Comparison of ENCODE assay signal across 14 cellular contexts in genomic region chrX:54774401-54774974, GRCh38. TPM values are rescaled to one million over a fixed set of nuclear protein-coding genes. Genes with fewer than 3 reads are reported as not detected.
A peak's percentile ranks its signal among the peaks of the same experiment; 100 is the strongest.
DNase-seq lines count a peak whose midpoint lies in the region; FAIRE-seq and TF ChIP-seq lines count a peak whose summit lies in the region.
"Not testable (repeated sequence)": the region's sequence is repeated elsewhere in the genome, so short reads cannot be mapped to it uniquely, and the experiment has no call there.
"Had no signal": no experiment of that assay in that cellular context is flagged by ENCODE, and none has a peak within 500 bp of the region (broad histone marks: within the 10 kb centered on the region; RNA-seq: fewer than 3 reads in every experiment).

No MANE protein-coding gene starts in this region.

- not testable (repeated sequence) for H3K36me3 Mint-ChIP-seq in chondrocyte (ENCODE audit: low read depth)

- H3K9me3 ChIP-seq in A673 (ENCODE audit: low read depth, low read length, poor library complexity, severe bottlenecking); HEK293 (ENCODE audit: control insufficient read depth, insufficient read depth, low read depth, low read length); SJCRH30 (replicated peaks); parathyroid adenoma (ENCODE audit: control insufficient read depth, low read length): not testable (repeated sequence)

- peak; percentile 13 for FAIRE-seq in islet of Langerhans (lab: Jason Lieb, UNC)

- POLR2A ChIA-PET in A673 (lab: Charles Lee; ENCODE audit: low non-redundant PET), result not testable (repeated sequence)
- POLR2A ChIA-PET in HEK293 (lab: Yijun Ruan, JAX), result interaction anchor here (0.5 kb wide), 1 partner anchor 33 kb away, joined by 3 read pairs; the partner anchor contains the start of gene MAGED2

- H3K4me3 Mint-ChIP-seq in chondrocyte (ENCODE audit: unreplicated experiment), result not testable (repeated sequence)

- CTCF ChIA-PET in A673 (lab: Charles Lee); HEK293 (lab: Yijun Ruan, JAX): not testable (repeated sequence)

- H3K79me2 ChIP-seq in parathyroid adenoma, result not testable (repeated sequence)

- not testable (repeated sequence) for H3K36me3 ChIP-seq in A673 (ENCODE audit: insufficient read depth, low read length, poor library complexity, severe bottlenecking); HEK293 (ENCODE audit: control insufficient read depth in 2 of 2, insufficient read depth in 1 of 2, low read length in 2 of 2); SJCRH30; parathyroid adenoma (ENCODE audit: control insufficient read depth, insufficient read depth, low read length)

- H3K4me2 ChIP-seq in parathyroid adenoma (ENCODE audit: low read length), result not testable (repeated sequence)

- not testable (repeated sequence) for H3K4me1 ChIP-seq in A673 (ENCODE audit: insufficient read depth, low read length, poor library complexity, severe bottlenecking); HEK293 (ENCODE audit: control insufficient read depth, insufficient read depth, low read length); SJCRH30; parathyroid adenoma

- BruUV-seq in A673 (replicated peaks; lab: Mats Ljungman, UMichigan), result not testable (repeated sequence)

- intact Hi-C loops in A673 (cut with micrococcal nuclease; ENCODE audit: unreplicated experiment), result not testable (repeated sequence)

- H3K27me3 ChIP-seq in A673 (replicated peaks; ENCODE audit: insufficient read depth, low read depth, low read length, poor library complexity); SJCRH30; parathyroid adenoma (ENCODE audit: control insufficient read depth, insufficient read depth, low read length): not testable (repeated sequence)

- H3K4me1 Mint-ChIP-seq in chondrocyte (ENCODE audit: low read depth), result peaks cover 17% of the 10 kb centered on the region

- DNase-seq in A673 (ENCODE audit: low spot score), result peak; percentile 7
- peak; percentile 25 for DNase-seq in NCI-H2196 (lab: John Stamatoyannopoulos, UW; ENCODE audit: unreplicated experiment)
- peak; percentile 74 to 80 for DNase-seq in SJCRH30
- DNase-seq in chondrocyte (ENCODE audit: low spot score), result not testable (repeated sequence)
- DNase-seq in fibroblast of villous mesenchyme (ENCODE audit: low read depth), result peak; percentile 12

- peak overlapping the region; percentile 86 for H3K27ac Mint-ChIP-seq in chondrocyte (ENCODE audit: unreplicated experiment)

- H3K27me3 Mint-ChIP-seq in chondrocyte (ENCODE audit: low read depth), result not testable (repeated sequence)

- peak overlapping the region; percentile 75 for H2AFZ ChIP-seq in parathyroid adenoma

- not testable (repeated sequence) for H3K4me3 ChIP-seq in A673 (ENCODE audit: low read depth, low read length, poor library complexity, severe bottlenecking); HEK293 (ENCODE audit: low read depth, low read length); SJCRH30; fibroblast of villous mesenchyme (ENCODE audit: low read depth, low read length); parathyroid adenoma (ENCODE audit: low read depth, low read length)

- TF ChIP-seq CTCF in A673 (conservative IDR thresholded peaks at IDR 0.05; ENCODE audit: low read depth, low read length); HEK293 (tag by site-specific recombination; IDR thresholded peaks at IDR 0.05); chondrocyte (IDR thresholded peaks at IDR 0.05); fibroblast of villous mesenchyme (IDR thresholded peaks at IDR 0.05; ENCODE audit: insufficient read depth, low read depth, low read length); parathyroid adenoma (IDR thresholded peaks at IDR 0.05): not testable (repeated sequence)

- peaks cover 16% of the 10 kb centered on the region for H3K9me3 Mint-ChIP-seq in chondrocyte (ENCODE audit: low read depth)

- not testable (repeated sequence) for H3K27ac ChIP-seq in A673 (ENCODE audit: low read depth, low read length, poor library complexity, severe bottlenecking)
- H3K27ac ChIP-seq in HEK293 (ENCODE audit: extremely low read depth, low read depth, low read length) (peak overlapping the region; percentile 65), SJCRH30 (peak overlapping the region; percentile 62), parathyroid adenoma (peak overlapping the region; percentile 74)

- H3K9ac ChIP-seq in parathyroid adenoma, result not testable (repeated sequence)

TF ChIP-seq in HEK293, 187 proteins besides CTCF, POLR2A, EP300 and RAD21:
- TF ChIP-seq GLIS1 (tag by site-specific recombination; IDR thresholded peaks at IDR 0.05) (peak; percentile 47), ZNF449 (tag by site-specific recombination; IDR thresholded peaks at IDR 0.05) (peak; percentile 86)

RNA-seq across cellular contexts. Expression of gene ITIH6, which starts 23.6 kb away (rescaled TPM):
- total RNA-seq in A673 (2021) (not detected in 2 replicates), chondrocyte (0.08 to 0.15 TPM in 2 of 3 replicates, not detected in the other), fibroblast of villous mesenchyme (not detected in 2 replicates)
- not detected in 2 replicates for total RNA-seq in SJCRH30 (2014; rRNA removed; shearing (Covaris generic))
- total RNA-seq: dorsolateral prefrontal cortex; fibroblast of lung; lower lobe of right lung; MCF 10A; naive thymus-derived CD8-positive, alpha-beta T cell; T-cell had no signal

RNA-seq across cellular contexts. Expression of gene MAGED2, which starts 33.1 kb away (rescaled TPM):
- 102 and 113 TPM in 2 replicates for total RNA-seq in A673 (2021)
- 153 and 168 TPM in 2 replicates for total RNA-seq in SJCRH30 (2014; rRNA removed; shearing (Covaris generic))
- total RNA-seq in chondrocyte, result 467 to 469 TPM (median 467 TPM) in 3 replicates
- 235 and 242 TPM in 2 replicates for total RNA-seq in fibroblast of villous mesenchyme
